In genomic region chr14:74492413-74493342, GRCh38 we compare ENCODE assay signal across 1 cellular context.
TF ChIP-seq lines count a peak whose summit lies in the region.

Gene NPC2 (minus strand): TSS chr14:74493305. CDS start chr14:74493274, 31 bp downstream.

TF ChIP-seq in HepG2, 621 proteins besides CTCF, POLR2A, EP300 and RAD21 (continued from another document and continues in another):
- TF ChIP-seq SKIL (CRISPR knock-in tag; IDR thresholded peaks at IDR 0.05; ENCODE audit: borderline replicate concordance) (no peak), SNAI1 (CRISPR knock-in tag; IDR thresholded peaks at IDR 0.05; ENCODE audit: borderline replicate concordance) (0 out of 2 replicates have a peak, but pooled peaks have one; percentile 57), TBL1XR1 (IDR thresholded peaks at IDR 0.05; ENCODE audit: borderline replicate concordance, low read length, partially characterized antibody) (no peak), ZNF296 (CRISPR knock-in tag; conservative IDR thresholded peaks at IDR 0.05) (no peak), HNF1B (CRISPR knock-in tag; IDR thresholded peaks at IDR 0.05) (peak; percentile 52; the same call in 1 of the 2 replicates), ZSCAN21 (CRISPR knock-in tag; IDR thresholded peaks at IDR 0.05; ENCODE audit: borderline replicate concordance) (no peak), ZNF275 (CRISPR knock-in tag; IDR thresholded peaks at IDR 0.05; ENCODE audit: borderline replicate concordance) (no peak), PPARG (CRISPR knock-in tag; conservative IDR thresholded peaks at IDR 0.05) (no peak), STAG1 (CRISPR knock-in tag; IDR thresholded peaks at IDR 0.05) (no peak), TCF12 (IDR thresholded peaks at IDR 0.05) (no peak), TCF12 (CRISPR knock-in tag; IDR thresholded peaks at IDR 0.05) (0 out of 2 replicates have a peak, but pooled peaks have one; percentile 26), CAMTA2 (CRISPR knock-in tag; IDR thresholded peaks at IDR 0.05; ENCODE audit: borderline replicate concordance) (no peak), ZNF335 (CRISPR knock-in tag; IDR thresholded peaks at IDR 0.05) (no peak), NFKB2 (CRISPR knock-in tag; IDR thresholded peaks at IDR 0.05; ENCODE audit: borderline replicate concordance) (peak; percentile 51; the same call in 1 of the 2 replicates), RFXANK (CRISPR knock-in tag; IDR thresholded peaks at IDR 0.05) (no peak), SRSF9 (IDR thresholded peaks at IDR 0.05; ENCODE audit: borderline replicate concordance, insufficient read depth, low read depth, low read length, poor library complexity, severe bottlenecking) (no peak), HOXA5 (CRISPR knock-in tag; IDR thresholded peaks at IDR 0.05) (peak; percentile 57; the same call in 1 of the 2 replicates), GPN1 (CRISPR knock-in tag; IDR thresholded peaks at IDR 0.05; ENCODE audit: borderline replicate concordance) (no peak), FOXJ3 (CRISPR knock-in tag; IDR thresholded peaks at IDR 0.05; ENCODE audit: borderline replicate concordance) (no peak), ZNF121 (CRISPR knock-in tag; IDR thresholded peaks at IDR 0.05) (no peak), SSRP1 (CRISPR knock-in tag; IDR thresholded peaks at IDR 0.05) (no peak), THAP8 (CRISPR knock-in tag; IDR thresholded peaks at IDR 0.05; ENCODE audit: borderline replicate concordance) (peak; percentile 26; the same call in 1 of the 2 replicates), ELF4 (CRISPR knock-in tag; IDR thresholded peaks at IDR 0.05; ENCODE audit: borderline replicate concordance) (no peak), ARHGAP35 (CRISPR knock-in tag; IDR thresholded peaks at IDR 0.05; ENCODE audit: borderline replicate concordance) (0 out of 2 replicates have a peak, but pooled peaks have one; percentile 42), ZNF780A (CRISPR knock-in tag; IDR thresholded peaks at IDR 0.05) (no peak), ZNF614 (CRISPR knock-in tag; IDR thresholded peaks at IDR 0.05; ENCODE audit: borderline replicate concordance) (no peak), ZKSCAN1 (IDR thresholded peaks at IDR 0.05; ENCODE audit: low read length) (no peak), YY1 (IDR thresholded peaks at IDR 0.05; ENCODE audit: insufficient read depth, insufficient replicate concordance, low read depth, low read length) (no peak), DR1 (CRISPR knock-in tag; IDR thresholded peaks at IDR 0.05) (no peak), MAX (IDR thresholded peaks at IDR 0.05) (peak; percentile 28; the same call in 1 of the 2 replicates), ZNF850 (CRISPR knock-in tag; conservative IDR thresholded peaks at IDR 0.05) (no peak), RBM22 (optimal IDR thresholded peaks at IDR 0.05; ENCODE audit: low read length) (no peak), POGZ (CRISPR knock-in tag; IDR thresholded peaks at IDR 0.05) (peak; percentile 32; the same call in 1 of the 2 replicates), NR1H2 (CRISPR knock-in tag; IDR thresholded peaks at IDR 0.05; ENCODE audit: borderline replicate concordance, low read depth) (no peak), ZSCAN12 (CRISPR knock-in tag; IDR thresholded peaks at IDR 0.05) (peak; percentile 83; the same call in 1 of the 2 replicates), ZNF101 (CRISPR knock-in tag; IDR thresholded peaks at IDR 0.05; ENCODE audit: borderline replicate concordance, low read depth) (no peak), IKZF5 (CRISPR knock-in tag; IDR thresholded peaks at IDR 0.05) (0 out of 2 replicates have a peak, but pooled peaks have one; percentile 10), NFIB (CRISPR knock-in tag; IDR thresholded peaks at IDR 0.05; ENCODE audit: borderline replicate concordance) (no peak), ZNF790 (CRISPR knock-in tag; IDR thresholded peaks at IDR 0.05; ENCODE audit: borderline replicate concordance) (peak; percentile 59; the same call in 1 of the 2 replicates), MATR3 (CRISPR knock-in tag; IDR thresholded peaks at IDR 0.05) (no peak), ZNF530 (CRISPR knock-in tag; IDR thresholded peaks at IDR 0.05; ENCODE audit: low read depth) (no peak), ZNF713 (CRISPR knock-in tag; IDR thresholded peaks at IDR 0.05) (no peak), HMGXB3 (CRISPR knock-in tag; IDR thresholded peaks at IDR 0.05; ENCODE audit: borderline replicate concordance) (no peak), ZNF343 (CRISPR knock-in tag; IDR thresholded peaks at IDR 0.05) (peak; percentile 63; the same call in 1 of the 2 replicates), HBP1 (CRISPR knock-in tag; IDR thresholded peaks at IDR 0.05; ENCODE audit: low read depth) (no peak), FOXP1 (IDR thresholded peaks at IDR 0.05) (no peak), FOXP1 (CRISPR knock-in tag; IDR thresholded peaks at IDR 0.05) (no peak), TFAP4 (IDR thresholded peaks at IDR 0.05; ENCODE audit: borderline replicate concordance, low read depth) (no peak), ISL2 (CRISPR knock-in tag; IDR thresholded peaks at IDR 0.05) (peak; percentile 56; the same call in 1 of the 2 replicates), TFE3 (CRISPR knock-in tag; IDR thresholded peaks at IDR 0.05) (peak; percentile 95), TRIM22 (IDR thresholded peaks at IDR 0.05) (no peak), MYC (CRISPR knock-in tag; IDR thresholded peaks at IDR 0.05; ENCODE audit: borderline replicate concordance) (peak; percentile 31; the same call in 1 of the 2 replicates)
